Comparison of ENCODE assay signal across 8 cellular contexts in genomic region chr19:48123907-48124675, GRCh38. TPM values are rescaled to one million over a fixed set of nuclear protein-coding genes. Genes with fewer than 3 reads are reported as not detected.
DNase-seq lines count a peak whose midpoint lies in the region; ATAC-seq and TF ChIP-seq lines count a peak whose summit lies in the region.

No MANE protein-coding gene starts in this region.

- H3K27me3 ChIP-seq in AG04450 (ENCODE audit: control insufficient read depth, insufficient read depth, low read length) (no peaks in the 10 kb centered on the region), body of pancreas (no peaks in the 10 kb centered on the region), ovary (no peaks in the 10 kb centered on the region)

- H3K4me1 Mint-ChIP-seq in HFFc6 (ENCODE audit: low read depth): peaks cover 30% of the 10 kb centered on the region
- H3K4me1 Mint-ChIP-seq in MCF 10A (ENCODE audit: insufficient read depth, unreplicated experiment): no peaks in the 10 kb centered on the region

- WGBS in body of pancreas, 2 donors: 79 to 87% methylated on average over 12 of the region's 12 CpGs
- WGBS in ovary, 3 donors: 62 to 68% (median 67%) methylated on average over 12 of the region's 12 CpGs

- H3K27ac ChIP-seq in AG04450 (ENCODE audit: low read depth, low read length) (no peak overlapping the region), body of pancreas (no peak overlapping the region), ovary (no peak overlapping the region)

- H3K27ac Mint-ChIP-seq in HFFc6 (no peak overlapping the region; the same call in 1 of the 2 replicates), MCF 10A (ENCODE audit: low read depth, unreplicated experiment) (peak overlapping the region; percentile 22)

- H3K4me1 ChIP-seq in body of pancreas: no peaks in the 10 kb centered on the region
- no peaks in the 10 kb centered on the region for H3K4me1 ChIP-seq in ovary (ENCODE audit: insufficient read depth)

- BruUV-seq in MCF 10A (replicated peaks; lab: Mats Ljungman, UMichigan): no TSS peak

- H3K4me3 Mint-ChIP-seq in HFFc6 (no peak overlapping the region), MCF 10A (ENCODE audit: unreplicated experiment) (no peak overlapping the region)

- H3K36me3 ChIP-seq in body of pancreas (replicated peaks in 1 of 2; ENCODE audit: insufficient read depth in 1 of 2, low read depth in 2 of 2): peaks cover 0 to 2% of the 10 kb centered on the region in 2 donors
- no peaks in the 10 kb centered on the region for H3K36me3 ChIP-seq in ovary

- DNase-seq in AG04450 (ENCODE audit: low read depth, low spot score) (peak; percentile 15), HFFc6 (peak; percentile 35), MCF 10A (ENCODE audit: unreplicated experiment) (peak; percentile 76), mucosa of gallbladder (ENCODE audit: low spot score) (peak; percentile 24), NCI-H510A (lab: John Stamatoyannopoulos, UW) (no peak), T1000 (lab: John Stamatoyannopoulos, UW) (no peak), body of pancreas (no peak), ovary (no peak)

- POLR2A ChIA-PET in AG04450 (lab: Yijun Ruan, JAX): interaction anchor here (1.4 kb wide), 1 partner anchor 13 kb away, joined by 11 read pairs; the partner anchor contains the start of gene PLA2G4C
- POLR2A ChIA-PET in MCF 10A (lab: Yijun Ruan, JAX): interaction anchor here (1.2 kb wide), 2 partner anchors 13 kb away, joined by 3 to 6 read pairs; partner anchors contain the start of gene PLA2G4C

- peaks cover 2% of the 10 kb centered on the region; the same call in 1 of the 2 replicates for H3K27me3 Mint-ChIP-seq in HFFc6 (ENCODE audit: insufficient read depth)
- H3K27me3 Mint-ChIP-seq in MCF 10A (ENCODE audit: insufficient read depth, unreplicated experiment): no peaks in the 10 kb centered on the region

- H3K9me3 Mint-ChIP-seq in HFFc6 (no peaks in the 10 kb centered on the region), MCF 10A (ENCODE audit: unreplicated experiment) (no peaks in the 10 kb centered on the region)

- ATAC-seq in body of pancreas: no peak

- TF ChIP-seq EP300 in ovary (IDR thresholded peaks at IDR 0.05): no peak

- TF ChIP-seq CTCF in AG04450 (IDR thresholded peaks at IDR 0.05; ENCODE audit: low read depth, low read length): peak; percentile 48
- TF ChIP-seq CTCF in HFFc6 (IDR thresholded peaks at IDR 0.05): peak; percentile 56
- TF ChIP-seq CTCF in MCF 10A (IDR thresholded peaks at IDR 0.05; ENCODE audit: unreplicated experiment): peak; percentile 5
- TF ChIP-seq CTCF in body of pancreas (IDR thresholded peaks at IDR 0.05): no peak
- TF ChIP-seq CTCF in ovary (IDR thresholded peaks at IDR 0.05): no peak

- peaks cover 10% of the 10 kb centered on the region for H3K9me3 ChIP-seq in AG04450 (ENCODE audit: control insufficient read depth, insufficient read depth, low read length)
- no peaks in the 10 kb centered on the region for H3K9me3 ChIP-seq in body of pancreas
- H3K9me3 ChIP-seq in ovary: no peaks in the 10 kb centered on the region

- peaks cover 35% of the 10 kb centered on the region for H3K36me3 Mint-ChIP-seq in HFFc6 (ENCODE audit: low read depth)
- peaks cover 18% of the 10 kb centered on the region for H3K36me3 Mint-ChIP-seq in MCF 10A (ENCODE audit: insufficient read depth, unreplicated experiment)

- H3K4me3 ChIP-seq in AG04450 (ENCODE audit: low read depth, low read length): no peak overlapping the region
- H3K4me3 ChIP-seq in body of pancreas: no peak overlapping the region
- H3K4me3 ChIP-seq in ovary: no peak overlapping the region

- intact Hi-C loops in MCF 10A (cut with micrococcal nuclease) (no loop called here), body of pancreas (cut with DNase I) (no loop called here), ovary (cut with DNase I) (no loop called here)

- CTCF ChIA-PET in AG04450 (lab: Charles Lee) (interaction anchor here (0.6 to 1.8 kb wide), 4 partner anchors 17 to 161 kb away, joined by 3 to 10 read pairs (median 4); no protein-coding TSS in a partner anchor), MCF 10A (lab: Yijun Ruan, JAX) (interaction anchor here (0.6 to 1.5 kb wide), 6 partner anchors 11 to 114 kb away, joined by 3 to 8 read pairs (median 4); no protein-coding TSS in a partner anchor)

- no peak for TF ChIP-seq POLR2A in body of pancreas (IDR thresholded peaks at IDR 0.05)
- TF ChIP-seq POLR2A in ovary (IDR thresholded peaks at IDR 0.05): no peak

RNA-seq across cellular contexts. Expression of gene PLA2G4C, which starts 13.5 kb away (rescaled TPM):
- 8.0 and 10.4 TPM in 2 replicates for polyA plus RNA-seq in AG04450 (2011; rRNA removed)
- 6.4 and 7.4 TPM in 2 replicates for polyA minus RNA-seq in AG04450 (2011; rRNA and poly(A)+ RNA removed)
- 1 to 10 TPM; 3.8 to 5.3 (median 4.8) TPM for total RNA-seq in HFFc6 (2021; fragmentation: NEBNext Ultra II Directional; extraction: Animal tissue kit (Norgen Biotek cat#: 25700))
- 1.1 and 1.4 TPM in 2 replicates for total RNA-seq in MCF 10A (2022)
- total RNA-seq in mucosa of gallbladder: 10.0 TPM
- total RNA-seq in body of pancreas: 10 to 100 TPM in 1 of 2 donors, 1 to 10 TPM in 1; 4.4 to 10.9 TPM
- 1 to 10 TPM; 2.9 to 6.9 (median 4.9) TPM for total RNA-seq in ovary
- polyA plus RNA-seq in ovary: 10 to 100 TPM in 1 of 2 donors, 1 to 10 TPM in 1; 3.6 to 32.0 TPM

RNA-seq across cellular contexts. Expression of gene LIG1, which starts 46.1 kb away (rescaled TPM):
- polyA plus RNA-seq in AG04450 (2011; rRNA removed) (7.6 and 8.2 TPM in 2 replicates), ovary (10 to 100 TPM; 12.9 to 22.7 TPM)
- polyA minus RNA-seq in AG04450 (2011; rRNA and poly(A)+ RNA removed): 17.5 and 20.2 TPM in 2 replicates
- total RNA-seq in HFFc6 (2021; fragmentation: NEBNext Ultra II Directional; extraction: Animal tissue kit (Norgen Biotek cat#: 25700)): 10 to 100 TPM; 25.9 to 55.8 (median 48.1) TPM
- total RNA-seq in MCF 10A (2022) (12.2 and 14.6 TPM in 2 replicates), mucosa of gallbladder (22.6 TPM), body of pancreas (10 to 100 TPM; 17.4 to 62.0 TPM), ovary (10 to 100 TPM; 12.3 to 36.2 (median 20.0) TPM)

RNA-seq across cellular contexts. Expression of gene ZSWIM9, which starts 46.4 kb away (rescaled TPM):
- polyA plus RNA-seq in AG04450 (2011; rRNA removed): 0.66 and 0.83 TPM in 2 replicates
- 0.32 and 0.83 TPM in 2 replicates for polyA minus RNA-seq in AG04450 (2011; rRNA and poly(A)+ RNA removed)
- 1 to 10 TPM; 5.6 to 7.2 (median 5.9) TPM for total RNA-seq in HFFc6 (2021; fragmentation: NEBNext Ultra II Directional; extraction: Animal tissue kit (Norgen Biotek cat#: 25700))
- total RNA-seq in MCF 10A (2022): 4.8 and 5.5 TPM in 2 replicates
- 10.7 TPM for total RNA-seq in mucosa of gallbladder
- 1 to 10 TPM; 4.7 to 9.6 TPM for total RNA-seq in body of pancreas
- 10 to 100 TPM in 1 of 7 donors, 1 to 10 TPM in 6; 3.2 to 11.9 (median 7.8) TPM for total RNA-seq in ovary
- polyA plus RNA-seq in ovary: 1 to 10 TPM; 6.1 to 7.5 TPM

Comparison
In these comparisons a context has a peak if more than half of its experiments do, and no peak if none do; other contexts are left out.
1. DNase-seq: peak in AG04450 (single experiment), HFFc6 (single experiment), MCF 10A (single experiment) and mucosa of gallbladder (single experiment); none in NCI-H510A (single experiment), T1000 (single experiment), body of pancreas (0 of 4) and ovary (0 of 5).
2. CTCF ChIP-seq: peak in AG04450 (single experiment), HFFc6 (single experiment) and MCF 10A (single experiment); none in body of pancreas (0 of 7) and ovary (0 of 3).